In the genomic region with DNA sequence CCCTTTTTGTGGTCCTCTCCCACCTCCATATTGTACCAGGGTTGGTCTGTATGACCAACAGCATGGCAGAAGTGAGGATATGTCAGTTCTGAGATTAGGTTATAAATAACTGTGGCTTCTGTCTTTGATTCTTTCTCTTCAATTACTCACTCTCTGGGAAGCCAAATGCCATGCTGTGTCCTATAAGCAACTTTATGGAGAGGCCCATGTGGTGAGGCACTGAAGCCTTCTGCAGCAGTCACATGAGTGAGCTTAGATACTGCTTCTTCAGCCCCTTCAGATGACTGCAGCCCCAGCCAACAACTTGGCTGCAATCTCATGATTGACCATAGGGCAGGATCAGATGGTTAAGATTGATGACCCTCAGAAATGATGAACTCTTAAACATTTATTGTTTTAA, we compare ENCODE assay signal across 17 cellular contexts. TPM values are rescaled to one million over a fixed set of nuclear protein-coding genes. Genes with fewer than 3 reads are reported as not detected.
DNase-seq lines count a peak whose midpoint lies in the region; ATAC-seq and TF ChIP-seq lines count a peak whose summit lies in the region.
"Had no signal": no experiment of that assay in that cellular context is flagged by ENCODE, and none has a peak within 500 bp of the region (broad histone marks: within the 10 kb centered on the region; RNA-seq: fewer than 3 reads in every experiment).

No MANE protein-coding gene starts in this region.

- ATAC-seq in stimulated activated memory B cell treated with anti-CD40 and anti-IgM and Interleukin-4, amounts not matched to agents 10 μg/mL and 1 μg/mL and 100 μg/mL, for 72 hours, result no peak

- H3K27me3 Mint-ChIP-seq in stimulated activated memory B cell treated with anti-CD40 and anti-IgM and Interleukin-4, amounts not matched to agents 10 μg/mL and 1 μg/mL and 100 μg/mL, for 72 hours, result no peaks in the 10 kb centered on the region
- H3K27me3 Mint-ChIP-seq: B cell, IgD-negative memory B cell had no signal

- no peak overlapping the region for H3K4me3 ChIP-seq in OCI-LY7 (ENCODE audit: low read depth, low read length, poor library complexity, severe bottlenecking)
- H3K4me3 ChIP-seq in transverse colon, result no peak overlapping the region
- H3K4me3 ChIP-seq in WERI-Rb-1 (ENCODE audit: low read depth, low read length), result no peak overlapping the region

- CTCF ChIA-PET in OCI-LY7 (lab: Charles Lee; ENCODE audit: unreplicated experiment), result no interaction called here

- no peak overlapping the region for H3K27ac Mint-ChIP-seq in stimulated activated memory B cell treated with anti-CD40 and anti-IgM and Interleukin-4, amounts not matched to agents 10 μg/mL and 1 μg/mL and 100 μg/mL, for 72 hours
- H3K27ac Mint-ChIP-seq: B cell, IgD-negative memory B cell had no signal

- DNase-seq in EH (ENCODE audit: low read depth), result peak; percentile 27
- peak; percentile 7 for DNase-seq in OCI-LY7 (ENCODE audit: low spot score)
- peak; percentile 77 for DNase-seq in foreskin melanocyte
- DNase-seq in transverse colon, result no peak
- DNase-seq in glomerular visceral epithelial cell (ENCODE audit: extremely low spot score), result no peak
- DNase-seq in WERI-Rb-1, result no peak
- DNase-seq: 8988T; ACHN; CD4-positive, alpha-beta memory T cell; DMS79; EL; HCEC 1CT had no signal

- TF ChIP-seq POLR2A in transverse colon (IDR thresholded peaks at IDR 0.05), result no peak

- H3K36me3 Mint-ChIP-seq in stimulated activated memory B cell treated with anti-CD40 and anti-IgM and Interleukin-4, amounts not matched to agents 10 μg/mL and 1 μg/mL and 100 μg/mL, for 72 hours, result no peaks in the 10 kb centered on the region
- H3K36me3 Mint-ChIP-seq: CD4-positive, alpha-beta memory T cell; IgD-negative memory B cell had no signal

- no peaks in the 10 kb centered on the region for H3K9me3 Mint-ChIP-seq in stimulated activated memory B cell treated with anti-CD40 and anti-IgM and Interleukin-4, amounts not matched to agents 10 μg/mL and 1 μg/mL and 100 μg/mL, for 72 hours
- H3K9me3 Mint-ChIP-seq: CD4-positive, alpha-beta memory T cell; IgD-negative memory B cell had no signal

- no peak for TF ChIP-seq EP300 in transverse colon (IDR thresholded peaks at IDR 0.05; ENCODE audit: low read depth)

- H2AFZ ChIP-seq in OCI-LY7 (ENCODE audit: low read length), result no peak overlapping the region

- H3K27ac ChIP-seq in OCI-LY7 (ENCODE audit: low read depth, low read length, poor library complexity, severe bottlenecking) (no peak overlapping the region), transverse colon (peak overlapping the region; percentile 70 to 94 (median 82)), WERI-Rb-1 (no peak overlapping the region)
- H3K27ac ChIP-seq: C4-2B, KMS-11 had no signal

- H3K4me3 Mint-ChIP-seq in stimulated activated memory B cell treated with anti-CD40 and anti-IgM and Interleukin-4, amounts not matched to agents 10 μg/mL and 1 μg/mL and 100 μg/mL, for 72 hours, result no peak overlapping the region
- H3K4me3 Mint-ChIP-seq: B cell; CD4-positive, alpha-beta memory T cell; IgD-negative memory B cell had no signal

- peaks cover 20% of the 10 kb centered on the region for H3K4me1 ChIP-seq in OCI-LY7 (ENCODE audit: insufficient read depth, low read length, poor library complexity, severe bottlenecking)
- H3K4me1 ChIP-seq in transverse colon, result peaks cover 11 to 70% (median 47%) of the 10 kb centered on the region in 4 donors

- POLR2A ChIA-PET in OCI-LY7 (lab: Charles Lee), result interaction anchor here (0.9 kb wide), 1 partner anchor 35 kb away, joined by 3 read pairs; no protein-coding TSS in a partner anchor

- no peak for TF ChIP-seq CTCF in OCI-LY7 (conservative IDR thresholded peaks at IDR 0.05; ENCODE audit: low read length)
- peak in 1 of 5 experiments; percentile 27 for TF ChIP-seq CTCF in transverse colon (IDR thresholded peaks at IDR 0.05)
- no peak for TF ChIP-seq CTCF in WERI-Rb-1 (IDR thresholded peaks at IDR 0.05; ENCODE audit: low read depth, low read length)

- no peak overlapping the region for H3K4me2 ChIP-seq in OCI-LY7 (ENCODE audit: low read length)
- H3K4me2 ChIP-seq: KMS-11 had no signal

- H3K9me2 ChIP-seq in OCI-LY7 (ENCODE audit: insufficient read depth, low read length), result no peaks in the 10 kb centered on the region

- H3K79me2 ChIP-seq in OCI-LY7 (ENCODE audit: insufficient read depth, low read depth, low read length), result no peaks in the 10 kb centered on the region

- H3K9me3 ChIP-seq in OCI-LY7 (ENCODE audit: low read length), result no peaks in the 10 kb centered on the region
- no peaks in the 10 kb centered on the region for H3K9me3 ChIP-seq in transverse colon
- H3K9me3 ChIP-seq in WERI-Rb-1 (ENCODE audit: severe bottlenecking), result no peaks in the 10 kb centered on the region

- no peaks in the 10 kb centered on the region for H4K20me1 ChIP-seq in OCI-LY7 (ENCODE audit: insufficient read depth, low read length)

- peaks cover 18% of the 10 kb centered on the region for H3K4me1 Mint-ChIP-seq in stimulated activated memory B cell treated with anti-CD40 and anti-IgM and Interleukin-4, amounts not matched to agents 10 μg/mL and 1 μg/mL and 100 μg/mL, for 72 hours

- in situ Hi-C loops in transverse colon (cut with MboI; ENCODE audit: low pct_ligation_motif_present in 1 of 4, low pct_unique_long_range_greater_than_20kb in 1 of 4, low sequenced_read_pairs in 3 of 4), result no loop called here

- H3K27me3 ChIP-seq in transverse colon (no peaks in the 10 kb centered on the region), WERI-Rb-1 (ENCODE audit: insufficient read depth, low read depth, severe bottlenecking) (no peaks in the 10 kb centered on the region)

- H3K36me3 ChIP-seq in OCI-LY7 (ENCODE audit: insufficient read depth, low read length), result no peaks in the 10 kb centered on the region
- H3K36me3 ChIP-seq in transverse colon, result no peaks in the 10 kb centered on the region
- no peaks in the 10 kb centered on the region for H3K36me3 ChIP-seq in WERI-Rb-1

- BruUV-seq in OCI-LY7 (replicated peaks; lab: Mats Ljungman, UMichigan), result no TSS peak

- intact Hi-C loops in OCI-LY7 (cut with micrococcal nuclease; ENCODE audit: unreplicated experiment), result no loop called here
- intact Hi-C loops in transverse colon (cut with DNase I; ENCODE audit: low total_unique reads), result no loop called here

RNA-seq across cellular contexts. Expression of a gene that starts 34.0 kb away (rescaled TPM):
- total RNA-seq in OCI-LY7 (2014; rRNA removed; shearing (Covaris generic)), result 5.6 and 5.7 TPM in 2 replicates
- total RNA-seq in OCI-LY7 (2022) (5.4 and 8.0 TPM in 2 replicates), transverse colon (10 to 100 TPM in 3 of 4 donors, 1 to 10 TPM in 1; 2.2 to 17.8 (median 13.9) TPM)
- total RNA-seq: CD4-positive, alpha-beta memory T cell had no signal

Comparison
In these comparisons a context has a peak if more than half of its experiments do, and no peak if none do; other contexts are left out.
1. DNase-seq: peak in EH (single experiment), OCI-LY7 (single experiment) and foreskin melanocyte (single experiment); none in transverse colon (single experiment), glomerular visceral epithelial cell (single experiment) and WERI-Rb-1 (single experiment).
2. H3K27ac ChIP-seq: peak in transverse colon (4 of 4); none in OCI-LY7 (single experiment) and WERI-Rb-1 (single experiment).